In the genomic region with DNA sequence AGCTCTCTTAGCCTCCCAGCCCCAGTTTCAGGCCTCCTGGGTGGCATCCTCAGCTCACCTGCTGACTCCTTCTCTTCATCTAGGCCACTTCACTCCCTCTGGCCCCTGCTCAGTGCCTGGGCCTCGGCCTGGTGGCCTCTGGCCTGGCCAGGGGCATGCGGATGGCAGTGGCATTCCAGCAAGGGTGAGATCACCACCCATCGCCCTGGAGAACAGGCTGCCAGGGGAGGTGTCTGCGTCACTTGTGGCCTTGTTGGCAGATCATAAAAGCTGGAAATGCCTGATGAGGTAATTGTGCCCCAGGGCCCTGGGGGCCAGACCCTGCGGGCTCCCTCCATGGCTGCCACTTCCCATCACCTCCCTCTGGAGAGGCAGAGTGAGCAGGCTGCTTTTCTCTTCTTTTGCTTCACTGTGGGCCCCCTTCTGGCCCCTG, we compare ENCODE assay signal across 8 cellular contexts.
A peak's percentile ranks its signal among the peaks of the same experiment; 100 is the strongest.
DNase-seq lines count a peak whose midpoint lies in the region; ATAC-seq and TF ChIP-seq lines count a peak whose summit lies in the region.

No MANE protein-coding gene starts in this region.

- H3K9me3 Mint-ChIP-seq in glutamatergic neuron (ENCODE audit: unreplicated experiment) (peaks cover 6% of the 10 kb centered on the region), nephron progenitor cell (peaks cover 10% of the 10 kb centered on the region)

- in situ Hi-C loops in gastrocnemius medialis (cut with MboI; ENCODE audit: low sequenced_read_pairs in 4 of 4) = no loop called here

- TF ChIP-seq POLR2A in Peyer's patch (IDR thresholded peaks at IDR 0.05) (no peak), gastrocnemius medialis (IDR thresholded peaks at IDR 0.05) (no peak)

- ATAC-seq in gastrocnemius medialis (peak in 1 of 2 donors; percentile 60), HG02623 (IDR thresholded peaks at IDR 0.05; ENCODE audit: unreplicated experiment) (no peak)

- H3K27ac ChIP-seq in Peyer's patch = no peak overlapping the region
- H3K27ac ChIP-seq in gastrocnemius medialis = peak overlapping the region in 3 of 4 donors; percentile 27 to 50 (median 48)

- intact Hi-C loops in gastrocnemius medialis (cut with DNase I; ENCODE audit: low total_unique reads) = loop anchor here (5.0 to 10.0 kb wide), 2 partner anchors 71 to 138 kb away; partner anchors contain the start of gene SMAD2

- H3K4me3 ChIP-seq in Peyer's patch = no peak overlapping the region
- H3K4me3 ChIP-seq in fibroblast of villous mesenchyme (ENCODE audit: low read depth, low read length) = no peak overlapping the region
- H3K4me3 ChIP-seq in gastrocnemius medialis = no peak overlapping the region

- H3K27me3 Mint-ChIP-seq in glutamatergic neuron (ENCODE audit: unreplicated experiment) (no peaks in the 10 kb centered on the region), nephron progenitor cell (ENCODE audit: low read depth, poor library complexity) (no peaks in the 10 kb centered on the region)

- H3K4me3 Mint-ChIP-seq in glutamatergic neuron (ENCODE audit: unreplicated experiment) = no peak overlapping the region
- H3K4me3 Mint-ChIP-seq in nephron progenitor cell = no peak overlapping the region

- DNase-seq in GM04504 (ENCODE audit: low read depth) (peak; percentile 13), Peyer's patch (peak in 2 of 3 donors; percentile 71 to 80), fibroblast of villous mesenchyme (ENCODE audit: low read depth) (peak; percentile 23), gastrocnemius medialis (peak in 1 of 2 donors; percentile 42), glutamatergic neuron (no peak), T-helper 9 cell (no peak), nephron progenitor cell (no peak)

- H3K9me3 ChIP-seq in Peyer's patch (no peaks in the 10 kb centered on the region), gastrocnemius medialis (no peaks in the 10 kb centered on the region)

- H3K4me1 ChIP-seq in Peyer's patch (peaks cover 0 to 2% (median 0%) of the 10 kb centered on the region in 4 donors), gastrocnemius medialis (peaks cover 0 to 11% of the 10 kb centered on the region in 2 donors)

- TF ChIP-seq CTCF in Peyer's patch (IDR thresholded peaks at IDR 0.05) (no peak), fibroblast of villous mesenchyme (IDR thresholded peaks at IDR 0.05; ENCODE audit: insufficient read depth, low read depth, low read length) (no peak), gastrocnemius medialis (IDR thresholded peaks at IDR 0.05 in 4 of 5, conservative IDR thresholded peaks at IDR 0.05 in 1 of 5) (no peak), glutamatergic neuron (IDR thresholded peaks at IDR 0.05; ENCODE audit: partially characterized antibody, unreplicated experiment) (no peak), nephron progenitor cell (IDR thresholded peaks at IDR 0.05) (no peak)

- H3K36me3 Mint-ChIP-seq in glutamatergic neuron (ENCODE audit: unreplicated experiment) (no peaks in the 10 kb centered on the region), nephron progenitor cell (ENCODE audit: low read depth) (no peaks in the 10 kb centered on the region)

- H3K4me1 Mint-ChIP-seq in glutamatergic neuron (ENCODE audit: low read depth, unreplicated experiment) (no peaks in the 10 kb centered on the region), nephron progenitor cell (peaks cover 31% of the 10 kb centered on the region)

- H3K27ac Mint-ChIP-seq in glutamatergic neuron (ENCODE audit: unreplicated experiment) = no peak overlapping the region
- H3K27ac Mint-ChIP-seq in nephron progenitor cell = no peak overlapping the region

- H3K27me3 ChIP-seq in Peyer's patch (no peaks in the 10 kb centered on the region), gastrocnemius medialis (no peaks in the 10 kb centered on the region)

- no peaks in the 10 kb centered on the region for H3K36me3 ChIP-seq in Peyer's patch
- H3K36me3 ChIP-seq in gastrocnemius medialis = no peaks in the 10 kb centered on the region

Comparison
In these comparisons a context has a peak if more than half of its experiments do, and no peak if none do; other contexts are left out.
1. DNase-seq: peak in GM04504 (single experiment), Peyer's patch (2 of 3) and fibroblast of villous mesenchyme (single experiment); none in glutamatergic neuron (single experiment), T-helper 9 cell (single experiment) and nephron progenitor cell (single experiment).
2. H3K27ac ChIP-seq: peak in gastrocnemius medialis (3 of 4); none in Peyer's patch (0 of 4).